In genomic region chr18:62912885-62913284, GRCh38 we compare ENCODE assay signal across 27 cellular contexts.
"Had no signal": no experiment of that assay in that cellular context is flagged by ENCODE, and none has a peak within 500 bp of the region (broad histone marks: within the 10 kb centered on the region; RNA-seq: fewer than 3 reads in every experiment).

No MANE protein-coding gene starts in this region.

- H3K9me3 Mint-ChIP-seq: activated T-cell treated with anti-CD3 and anti-CD28 coated beads, Interleukin-2, amount 50 U/mL, for 72 hours; central memory CD8-positive, alpha-beta T cell; naive thymus-derived CD4-positive, alpha-beta T cell; neural crest cell; type B pancreatic cell had no signal

- H3K4me1 ChIP-seq: gastroesophageal sphincter, parathyroid adenoma, psoas muscle, uterus had no signal

- H3K4me3 ChIP-seq: gastroesophageal sphincter, psoas muscle, uterus had no signal

- H3K27ac ChIP-seq: gastroesophageal sphincter, parathyroid adenoma, psoas muscle, uterus, VCaP had no signal

- H3K79me2 ChIP-seq: parathyroid adenoma had no signal

- ATAC-seq: activated CD4-positive, CD25-positive, alpha-beta regulatory T cell treated with anti-CD3 and anti-CD28 coated beads, Interleukin-2, amount 50 U/mL, for 24 hours; activated T-cell treated with anti-CD3 and anti-CD28 coated beads, Interleukin-2, amount 50 U/mL, for 72 hours; gastroesophageal sphincter; left colon; naive thymus-derived CD4-positive, alpha-beta T cell; psoas muscle had no signal

- H3K9me3 ChIP-seq: gastroesophageal sphincter, psoas muscle, uterus had no signal

- H3K36me3 Mint-ChIP-seq: activated naive CD8-positive, alpha-beta T cell had no signal

- H3K9ac ChIP-seq: parathyroid adenoma had no signal

- H3K4me3 Mint-ChIP-seq: activated naive CD8-positive, alpha-beta T cell; activated T-cell treated with anti-CD3 and anti-CD28 coated beads, Interleukin-2, amount 50 U/mL, for 72 hours; central memory CD8-positive, alpha-beta T cell; naive thymus-derived CD4-positive, alpha-beta T cell; neural crest cell; type B pancreatic cell had no signal

- H2AFZ ChIP-seq: parathyroid adenoma had no signal

- H3K4me1 Mint-ChIP-seq: central memory CD8-positive, alpha-beta T cell; naive thymus-derived CD4-positive, alpha-beta T cell; neural crest cell had no signal

- DNase-seq: activated CD4-positive, alpha-beta T cell treated with anti-CD3 and anti-CD28 coated beads, Interleukin-2, amount 50 U/mL, for 1 hour; activated effector memory CD4-positive, alpha-beta T cell treated with Interleukin-2 at 50 U/mL for 16 hours; activated naive CD4-positive, alpha-beta T cell treated with Interleukin-2 at 50 U/mL for 16 hours; activated T-cell treated with anti-CD3 and anti-CD28 coated beads for 4 hours; activated T-cell treated with anti-CD3 and anti-CD28 coated beads, Interleukin-2, amount 50 U/mL, for 72 hours; anterior cingulate cortex; dermis blood vessel endothelial cell; effector memory CD4-positive, alpha-beta T cell; erythroblast; hippocampal formation; left colon; mammary epithelial cell; naive thymus-derived CD4-positive, alpha-beta T cell; nucleus accumbens; psoas muscle; stimulated activated CD4-positive, alpha-beta T cell treated with anti-CD3 and anti-CD28 coated beads, Interleukin-15, amount 100 ng/mL, for 24 hours; stimulated activated CD4-positive, alpha-beta T cell treated with anti-CD3 and anti-CD28 coated beads, Interleukin-2, amount 100 ng/mL, for 24 hours; stimulated activated naive CD4-positive, alpha-beta T cell treated with Interleukin-2 at 50 U/mL for 16 hours; uterus had no signal

- H3K27me3 ChIP-seq: gastroesophageal sphincter, uterus had no signal

- H3K27ac Mint-ChIP-seq: activated naive CD8-positive, alpha-beta T cell; activated T-cell treated with anti-CD3 and anti-CD28 coated beads, Interleukin-2, amount 50 U/mL, for 72 hours; naive thymus-derived CD4-positive, alpha-beta T cell; type B pancreatic cell had no signal

- H3K36me3 ChIP-seq: gastroesophageal sphincter, uterus had no signal

- H3K27me3 Mint-ChIP-seq: activated naive CD8-positive, alpha-beta T cell; central memory CD8-positive, alpha-beta T cell; naive thymus-derived CD4-positive, alpha-beta T cell; type B pancreatic cell had no signal
